In the genomic region with DNA sequence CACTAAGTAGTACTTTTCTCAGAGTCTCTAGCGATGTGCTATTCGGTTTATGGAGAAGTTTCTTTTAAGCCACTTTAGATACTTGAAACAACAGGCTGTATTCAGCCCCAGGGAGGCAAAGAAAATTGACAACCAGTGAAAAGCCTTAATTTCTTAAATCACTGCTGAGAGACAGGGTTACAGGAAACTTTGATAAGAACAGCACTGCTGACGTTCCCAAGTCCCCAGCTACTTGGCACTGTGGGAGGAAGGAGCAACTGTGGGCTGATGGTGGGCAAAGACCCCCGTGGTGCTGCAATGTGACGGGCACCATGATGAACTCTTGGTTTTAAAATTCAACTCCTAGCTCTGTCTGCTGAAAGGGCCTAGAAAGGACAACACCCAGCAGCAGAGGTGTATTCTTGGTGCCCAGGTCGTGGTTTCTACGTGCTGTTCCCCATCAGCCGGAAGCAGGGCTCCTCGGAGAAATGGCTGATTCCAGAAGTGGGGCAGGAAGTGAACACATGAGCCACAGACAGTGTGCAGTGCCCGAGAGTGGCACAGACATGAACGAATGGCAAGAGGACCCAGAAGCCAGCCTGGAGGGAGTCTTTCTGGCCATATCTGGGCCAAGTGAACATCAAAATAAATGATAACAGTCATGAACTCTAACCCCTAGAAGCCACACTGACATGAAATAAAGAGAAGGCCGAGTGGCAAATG, we compare ENCODE assay signal across 11 cellular contexts. TPM values are rescaled to one million over a fixed set of nuclear protein-coding genes. Genes with fewer than 3 reads are reported as not detected.
DNase-seq lines count a peak whose midpoint lies in the region; ATAC-seq and TF ChIP-seq lines count a peak whose summit lies in the region.
"Had no signal": no experiment of that assay in that cellular context is flagged by ENCODE, and none has a peak within 500 bp of the region (broad histone marks: within the 10 kb centered on the region; RNA-seq: fewer than 3 reads in every experiment).

No MANE protein-coding gene starts in this region.

- H3K27me3 Mint-ChIP-seq in activated T-cell treated with anti-CD3 and anti-CD28 coated beads, Interleukin-2, amount 50 U/mL, for 72 hours (ENCODE audit: low read depth): no peaks in the 10 kb centered on the region

- H4K20me1 ChIP-seq in SK-N-SH (ENCODE audit: insufficient read depth) (peaks cover 97% of the 10 kb centered on the region), hepatocyte (ENCODE audit: insufficient read depth, poor library complexity, severe bottlenecking) (peaks cover 89% of the 10 kb centered on the region), Karpas-422 (ENCODE audit: insufficient read depth, low read depth, low read length) (peaks cover 73% of the 10 kb centered on the region)

- no peak overlapping the region for H2AFZ ChIP-seq in SK-N-SH (ENCODE audit: low read depth)
- H2AFZ ChIP-seq in hepatocyte: no peak overlapping the region
- no peak overlapping the region for H2AFZ ChIP-seq in Karpas-422 (ENCODE audit: low read length)

- H3K4me3 ChIP-seq in SK-N-SH (ENCODE audit: low read depth in 2 of 2, low read length in 1 of 2): no peak overlapping the region
- H3K4me3 ChIP-seq in hepatocyte: no peak overlapping the region
- H3K4me3 ChIP-seq in stomach smooth muscle (ENCODE audit: low read length in 2 of 2): no peak overlapping the region
- no peak overlapping the region for H3K4me3 ChIP-seq in Karpas-422 (ENCODE audit: low read length)

- DNase-seq in SK-N-SH (no peak), hepatocyte (ENCODE audit: low spot score) (no peak), omental fat pad (ENCODE audit: low spot score) (no peak), Karpas-422 (no peak)
- DNase-seq in activated T-cell treated with anti-CD3 and anti-CD28 coated beads, Interleukin-2, amount 50 U/mL, for 72 hours: peak; percentile 63 to 66
- DNase-seq: activated CD8-positive, alpha-beta memory T cell treated with anti-CD3 and anti-CD28 coated beads, Interleukin-2, amount 50 U/mL, for 48 hours; NCI-H2029 treated with DMSO at 0.1 percent for 48 hours had no signal

- WGBS in SK-N-SH (ENCODE audit: low lambda C conversion rate): 96% methylated on average over 12 of the region's 12 CpGs
- WGBS in hepatocyte (ENCODE audit: low lambda C conversion rate, missing lambda C conversion rate): 84% methylated on average over 12 of the region's 12 CpGs

- H3K27ac ChIP-seq in SK-N-SH (ENCODE audit: low read depth in 2 of 2, low read length in 1 of 2) (peak overlapping the region; percentile 80 to 90; a peak in 2 of 4 replicates), hepatocyte (peak overlapping the region; percentile 89), stomach smooth muscle (ENCODE audit: low read length) (peak overlapping the region; percentile 24), Karpas-422 (ENCODE audit: low read length) (no peak overlapping the region)
- H3K27ac ChIP-seq: 22Rv1 had no signal

- peaks cover 26% of the 10 kb centered on the region for H3F3A ChIP-seq in SK-N-SH (replicated peaks; ENCODE audit: insufficient read depth)

- H3K27me3 ChIP-seq in SK-N-SH (ENCODE audit: insufficient read depth) (no peaks in the 10 kb centered on the region), hepatocyte (no peaks in the 10 kb centered on the region), stomach smooth muscle (ENCODE audit: control insufficient read depth in 1 of 2, insufficient read depth in 2 of 2, low read length in 2 of 2) (no peaks in the 10 kb centered on the region), Karpas-422 (ENCODE audit: low read length) (no peaks in the 10 kb centered on the region)

- no peak for TF ChIP-seq EP300 in SK-N-SH (IDR thresholded peaks at IDR 0.05; ENCODE audit: borderline replicate concordance in 1 of 2, low read depth in 1 of 2, low read length in 1 of 2)

- H3K4me1 Mint-ChIP-seq in activated T-cell treated with anti-CD3 and anti-CD28 coated beads, Interleukin-2, amount 50 U/mL, for 72 hours (ENCODE audit: low read depth): peaks cover 76% of the 10 kb centered on the region

- H3K9me2 ChIP-seq in SK-N-SH (no peaks in the 10 kb centered on the region), hepatocyte (replicated peaks; ENCODE audit: insufficient read depth) (no peaks in the 10 kb centered on the region), Karpas-422 (replicated peaks; ENCODE audit: insufficient read depth, low read length) (no peaks in the 10 kb centered on the region)

- no peaks in the 10 kb centered on the region for H3K9me3 ChIP-seq in SK-N-SH
- H3K9me3 ChIP-seq in hepatocyte (ENCODE audit: low read depth): no peaks in the 10 kb centered on the region
- no peaks in the 10 kb centered on the region for H3K9me3 ChIP-seq in stomach smooth muscle (ENCODE audit: control insufficient read depth in 2 of 2, low read length in 2 of 2)
- no peaks in the 10 kb centered on the region for H3K9me3 ChIP-seq in Karpas-422 (ENCODE audit: low read length)

- H3K27ac Mint-ChIP-seq in activated T-cell treated with anti-CD3 and anti-CD28 coated beads, Interleukin-2, amount 50 U/mL, for 72 hours: peak overlapping the region; percentile 75

- TF ChIP-seq RAD21 in SK-N-SH (IDR thresholded peaks at IDR 0.05; ENCODE audit: low read length): no peak

- H3K9me3 Mint-ChIP-seq in activated T-cell treated with anti-CD3 and anti-CD28 coated beads, Interleukin-2, amount 50 U/mL, for 72 hours: no peaks in the 10 kb centered on the region

- POLR2A ChIA-PET in SK-N-SH (lab: Yijun Ruan, JAX): no interaction called here

- TF ChIP-seq CTCF in SK-N-SH (IDR thresholded peaks at IDR 0.05): no peak
- TF ChIP-seq CTCF in hepatocyte (IDR thresholded peaks at IDR 0.05; ENCODE audit: poor library complexity): no peak
- TF ChIP-seq CTCF in omental fat pad (IDR thresholded peaks at IDR 0.05): no peak

- CTCF ChIA-PET in SK-N-SH (lab: Yijun Ruan, JAX): no interaction called here

- H3K4me1 ChIP-seq in SK-N-SH (ENCODE audit: control insufficient read depth in 1 of 2, insufficient read depth in 2 of 2, low read depth in 1 of 2, low read length in 1 of 2) (peaks cover 45 to 48% of the 10 kb centered on the region in 2 experiments), hepatocyte (ENCODE audit: insufficient read depth) (peaks cover 49% of the 10 kb centered on the region), stomach smooth muscle (ENCODE audit: control insufficient read depth, insufficient read depth, low read length) (peaks cover 55% of the 10 kb centered on the region), Karpas-422 (ENCODE audit: low read length) (peaks cover 45% of the 10 kb centered on the region)

- ATAC-seq in SK-N-SH treated with all-trans-retinoic acid at 6 μM for 48 hours (no peak), GM18861 (IDR thresholded peaks at IDR 0.05; ENCODE audit: unreplicated experiment) (no peak), omental fat pad (ENCODE audit: low FRiP score) (no peak)
- peak; percentile 66 to 69 for ATAC-seq in activated T-cell treated with anti-CD3 and anti-CD28 coated beads, Interleukin-2, amount 50 U/mL, for 72 hours (replicated peaks in 1 of 2)

- H3K4me3 Mint-ChIP-seq in activated T-cell treated with anti-CD3 and anti-CD28 coated beads, Interleukin-2, amount 50 U/mL, for 72 hours: peak overlapping the region; percentile 82 to 83

- peaks cover 20 to 31% of the 10 kb centered on the region in 2 experiments for H3K36me3 ChIP-seq in SK-N-SH (replicated peaks in 1 of 2; ENCODE audit: control insufficient read depth in 1 of 2, insufficient read depth in 2 of 2, low read length in 1 of 2)
- H3K36me3 ChIP-seq in hepatocyte (replicated peaks; ENCODE audit: insufficient read depth, low read depth): no peaks in the 10 kb centered on the region
- H3K36me3 ChIP-seq in stomach smooth muscle (ENCODE audit: control insufficient read depth in 2 of 2, insufficient read depth in 2 of 2, low read length in 2 of 2): peaks cover 12 to 18% of the 10 kb centered on the region in 2 donors
- peaks cover 5% of the 10 kb centered on the region; the same call in 1 of the 2 replicates for H3K36me3 ChIP-seq in Karpas-422 (ENCODE audit: insufficient read depth, low read length)

- H3K79me2 ChIP-seq in SK-N-SH (ENCODE audit: insufficient read depth): peaks cover 95% of the 10 kb centered on the region
- H3K79me2 ChIP-seq in hepatocyte: peaks cover 92% of the 10 kb centered on the region
- peaks cover 90% of the 10 kb centered on the region for H3K79me2 ChIP-seq in Karpas-422 (ENCODE audit: low read length)

- H3K36me3 Mint-ChIP-seq in activated T-cell treated with anti-CD3 and anti-CD28 coated beads, Interleukin-2, amount 50 U/mL, for 72 hours (ENCODE audit: insufficient read depth in 2 of 2): peaks cover 2 to 4% of the 10 kb centered on the region in 2 donors

- H3K4me2 ChIP-seq in SK-N-SH (peak overlapping the region; percentile 12; the same call in 1 of the 2 replicates), hepatocyte (peak overlapping the region; percentile 81), Karpas-422 (ENCODE audit: low read depth, low read length, poor library complexity, severe bottlenecking) (no peak overlapping the region)

- H3K9ac ChIP-seq in SK-N-SH: no peak overlapping the region
- no peak overlapping the region for H3K9ac ChIP-seq in stomach smooth muscle (ENCODE audit: low read length in 2 of 2)
- H3K9ac ChIP-seq in Karpas-422 (ENCODE audit: low read length): no peak overlapping the region

RNA-seq across cellular contexts. Expression of gene PTTG1IP, which starts 5.3 kb away (rescaled TPM):
- polyA plus RNA-seq in SK-N-SH (2012; rRNA removed) (171 and 196 TPM in 2 replicates), hepatocyte (315 and 362 TPM in 2 replicates)
- 173 and 196 TPM in 2 replicates for polyA plus RNA-seq in SK-N-SH (2012; cell fraction: cytosol; rRNA removed)
- 113 and 135 TPM in 2 replicates for polyA plus RNA-seq in SK-N-SH (2012; cell fraction: nucleus; rRNA removed)
- 10 to 100 TPM; 63.9 to 70.5 TPM for total RNA-seq in activated T-cell treated with anti-CD3 and anti-CD28 coated beads, Interleukin-2, amount 50 U/mL, for 72 hours
- total RNA-seq in hepatocyte (344 and 348 TPM in 2 replicates), omental fat pad (100 to 1,000 TPM; 200 to 241 (median 214) TPM)
- total RNA-seq in Karpas-422 (2014; rRNA removed; shearing (Covaris generic); ENCODE audit: low replicate concordance): 37.8 and 44.7 TPM in 2 replicates

RNA-seq across cellular contexts. Expression of gene SUMO3, which starts 50.3 kb away (rescaled TPM):
- polyA plus RNA-seq in SK-N-SH (2012; rRNA removed): 89.0 and 125 TPM in 2 replicates
- polyA plus RNA-seq in SK-N-SH (2012; cell fraction: cytosol; rRNA removed): 116 and 122 TPM in 2 replicates
- polyA plus RNA-seq in SK-N-SH (2012; cell fraction: nucleus; rRNA removed): 31.5 and 38.2 TPM in 2 replicates
- total RNA-seq in activated T-cell treated with anti-CD3 and anti-CD28 coated beads, Interleukin-2, amount 50 U/mL, for 72 hours: 10 to 100 TPM; 60.1 to 67.8 TPM
- total RNA-seq in hepatocyte: 68.5 and 77.2 TPM in 2 replicates
- polyA plus RNA-seq in hepatocyte: 97.0 and 107 TPM in 2 replicates
- 10 to 100 TPM; 55.5 to 62.9 (median 60.2) TPM for total RNA-seq in omental fat pad
- 70.3 and 80.3 TPM in 2 replicates for total RNA-seq in Karpas-422 (2014; rRNA removed; shearing (Covaris generic); ENCODE audit: low replicate concordance)

RNA-seq across cellular contexts. Expression of gene ITGB2, which starts 52.5 kb away (rescaled TPM):
- polyA plus RNA-seq in SK-N-SH (2012; rRNA removed): 0.67 and 0.77 TPM in 2 replicates
- polyA plus RNA-seq in SK-N-SH (2012; cell fraction: cytosol; rRNA removed): 0.32 and 0.75 TPM in 2 replicates
- 2.0 TPM in 2 replicates for polyA plus RNA-seq in SK-N-SH (2012; cell fraction: nucleus; rRNA removed)
- total RNA-seq in activated T-cell treated with anti-CD3 and anti-CD28 coated beads, Interleukin-2, amount 50 U/mL, for 72 hours: 100 to 1,000 TPM; 248 to 287 TPM
- 1.6 and 3.8 TPM in 2 replicates for total RNA-seq in hepatocyte
- polyA plus RNA-seq in hepatocyte: 3.8 and 4.2 TPM in 2 replicates
- total RNA-seq in omental fat pad: 100 to 1,000 TPM in 3 of 4 donors, 10 to 100 TPM in 1; 98.5 to 581 (median 217) TPM
- 252 and 484 TPM in 2 replicates for total RNA-seq in Karpas-422 (2014; rRNA removed; shearing (Covaris generic); ENCODE audit: low replicate concordance)

Comparison
In these comparisons a context has a peak if more than half of its experiments do, and no peak if none do; other contexts are left out.
1. DNase-seq: peak in activated T-cell treated with anti-CD3 and anti-CD28 coated beads, Interleukin-2, amount 50 U/mL, for 72 hours (2 of 2); none in SK-N-SH (single experiment), hepatocyte (single experiment), omental fat pad (single experiment) and Karpas-422 (single experiment).
2. ATAC-seq: peak in activated T-cell treated with anti-CD3 and anti-CD28 coated beads, Interleukin-2, amount 50 U/mL, for 72 hours (2 of 2); none in SK-N-SH treated with all-trans-retinoic acid at 6 μM for 48 hours (single experiment), GM18861 (single experiment) and omental fat pad (single experiment).
3. RNA of gene ITGB2, which starts 52.5 kb away (total RNA-seq): 248 to 287 TPM in activated T-cell treated with anti-CD3 and anti-CD28 coated beads, Interleukin-2, amount 50 U/mL, for 72 hours, 252 to 484 TPM in Karpas-422 and 98.5 to 581 TPM in omental fat pad; 1.6 to 3.8 TPM in hepatocyte; every median in the first group is over 10 times any median in the second.